ENCODE assay signal across 1 cellular context in genomic region chr2:230891509-230891908, GRCh38.
TF ChIP-seq lines count a peak whose summit lies in the region.

No MANE protein-coding gene starts in this region.

TF ChIP-seq in H1, 55 proteins besides CTCF, POLR2A, EP300 and RAD21:
- no peak for TF ChIP-seq JUND (IDR thresholded peaks at IDR 0.05; ENCODE audit: low read length)
- TF ChIP-seq SIX5 (IDR thresholded peaks at IDR 0.05; ENCODE audit: low read depth, low read length) = no peak
- no peak for TF ChIP-seq RFX5 (IDR thresholded peaks at IDR 0.05; ENCODE audit: borderline replicate concordance, low read depth, low read length)
- TF ChIP-seq JUN (IDR thresholded peaks at IDR 0.05; ENCODE audit: low read depth, low read length) = no peak
- TF ChIP-seq KDM4A (IDR thresholded peaks at IDR 0.05; ENCODE audit: low read depth, low read length, severe bottlenecking) = no peak
- TF ChIP-seq CBX5 (IDR thresholded peaks at IDR 0.05; ENCODE audit: low read depth, low read length) = no peak
- no peak for TF ChIP-seq KDM1A (IDR thresholded peaks at IDR 0.05; ENCODE audit: borderline replicate concordance, low read length)
- TF ChIP-seq SP1 (IDR thresholded peaks at IDR 0.05; ENCODE audit: low read depth, low read length) = no peak
- TF ChIP-seq HDAC2 (IDR thresholded peaks at IDR 0.05; ENCODE audit: borderline replicate concordance in 1 of 2, low read depth in 2 of 2, low read length in 2 of 2) = no peak
- no peak for TF ChIP-seq GABPA (IDR thresholded peaks at IDR 0.05; ENCODE audit: borderline replicate concordance, insufficient read depth, low read length)
- TF ChIP-seq POU5F1 (IDR thresholded peaks at IDR 0.05; ENCODE audit: low read depth, low read length) = no peak
- TF ChIP-seq USF2 (IDR thresholded peaks at IDR 0.05; ENCODE audit: low read length) = no peak
- no peak for TF ChIP-seq KDM5A (IDR thresholded peaks at IDR 0.05; ENCODE audit: low read length)
- no peak for TF ChIP-seq TBP (IDR thresholded peaks at IDR 0.05; ENCODE audit: low read depth, low read length)
- no peak for TF ChIP-seq CEBPB (IDR thresholded peaks at IDR 0.05; ENCODE audit: low read depth, low read length)
- TF ChIP-seq SAP30 (IDR thresholded peaks at IDR 0.05; ENCODE audit: insufficient read depth, insufficient replicate concordance, low read length) = no peak
- TF ChIP-seq CBX8 (IDR thresholded peaks at IDR 0.05; ENCODE audit: borderline replicate concordance, low read depth, low read length) = no peak
- TF ChIP-seq CREB1 (IDR thresholded peaks at IDR 0.05) = no peak
